11 cellular contexts compared by ENCODE assay signal in the genomic region with DNA sequence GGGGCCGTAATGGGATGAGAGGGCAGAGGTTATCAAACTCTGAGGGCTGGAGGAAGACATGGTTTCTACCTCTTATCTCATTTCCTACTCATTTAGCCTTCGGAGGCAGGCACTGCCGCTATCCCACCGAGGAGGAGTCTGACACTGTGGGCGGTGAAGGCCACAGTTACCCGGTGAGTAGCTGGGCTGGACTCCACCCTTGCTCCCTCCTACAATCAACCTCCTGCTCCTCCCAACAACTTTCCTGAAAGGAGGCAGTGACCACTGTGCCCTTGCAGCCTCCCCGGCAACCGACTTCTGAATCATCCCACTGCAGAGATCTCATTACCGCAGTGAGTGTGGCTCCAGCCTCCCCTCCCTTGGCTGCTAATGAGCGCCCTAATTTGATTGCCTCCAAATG. TPM values are rescaled to one million over a fixed set of nuclear protein-coding genes. Genes with fewer than 3 reads are reported as not detected.
"Had no signal": no experiment of that assay in that cellular context is flagged by ENCODE, and none has a peak within 500 bp of the region (broad histone marks: within the 10 kb centered on the region; RNA-seq: fewer than 3 reads in every experiment).

No MANE protein-coding gene starts in this region.

RNA-seq across cellular contexts. Expression of gene FAM25C, which starts 35.3 kb away (rescaled TPM):
- total RNA-seq: activated CD4-positive, alpha-beta T cell treated with anti-CD3 and anti-CD28 coated beads, Interleukin-2, amount 10 ng/mL, durations not matched to agents 24 days and 14 days; activated CD8-positive, alpha-beta memory T cell treated with anti-CD3 and anti-CD28 coated beads for 36 hours; activated CD8-positive, alpha-beta T cell treated with anti-CD3 and anti-CD28 coated beads for 36 hours; activated naive CD8-positive, alpha-beta T cell treated with anti-CD3 and anti-CD28 coated beads for 36 hours; activated T-cell treated with anti-CD3 and anti-CD28 coated beads, Interleukin-2, amount 50 U/mL, for 72 hours; activated T-helper 17 cell treated with anti-CD3 and anti-CD28 coated beads, Interleukin-2, amount 50 U/mL, for 72 hours; ascending aorta; cardiac muscle cell; M059J; PC-3; SJCRH30 had no signal
- polyA plus RNA-seq: cardiac muscle cell had no signal

RNA-seq across cellular contexts. Expression of gene NPY4R2, which starts 45.8 kb away (rescaled TPM):
- total RNA-seq: activated CD4-positive, alpha-beta T cell treated with anti-CD3 and anti-CD28 coated beads, Interleukin-2, amount 10 ng/mL, durations not matched to agents 24 days and 14 days; activated CD8-positive, alpha-beta memory T cell treated with anti-CD3 and anti-CD28 coated beads for 36 hours; activated CD8-positive, alpha-beta T cell treated with anti-CD3 and anti-CD28 coated beads for 36 hours; activated naive CD8-positive, alpha-beta T cell treated with anti-CD3 and anti-CD28 coated beads for 36 hours; activated T-cell treated with anti-CD3 and anti-CD28 coated beads, Interleukin-2, amount 50 U/mL, for 72 hours; activated T-helper 17 cell treated with anti-CD3 and anti-CD28 coated beads, Interleukin-2, amount 50 U/mL, for 72 hours; ascending aorta; PC-3; SJCRH30 had no signal
